In the genomic region with DNA sequence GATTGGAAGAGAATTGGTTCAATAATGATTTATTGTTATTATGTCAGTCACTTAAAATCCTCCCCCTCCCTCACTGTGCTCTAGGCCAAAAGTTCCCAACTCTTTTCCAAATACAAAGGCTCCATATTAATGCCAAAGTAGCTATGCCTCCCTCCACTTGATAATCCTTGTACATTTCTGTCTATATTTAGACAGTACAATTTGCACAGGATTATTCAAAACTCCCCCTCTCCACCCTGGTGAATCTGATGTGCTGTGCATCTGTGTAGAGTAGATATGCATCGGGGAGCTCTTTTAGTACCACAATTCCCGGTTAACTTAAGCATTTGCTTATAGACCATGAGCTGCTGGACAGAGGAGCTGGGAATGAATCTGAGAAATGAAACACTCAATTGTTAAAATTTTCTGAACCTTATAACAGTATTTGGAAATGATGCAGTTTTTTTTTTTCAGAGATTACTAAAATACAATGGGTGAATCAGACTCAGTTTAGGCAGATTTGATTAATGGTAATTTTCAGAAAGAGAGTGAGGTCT, we compare ENCODE assay signal across 18 cellular contexts. TPM values are rescaled to one million over a fixed set of nuclear protein-coding genes. Genes with fewer than 3 reads are reported as not detected.
DNase-seq lines count a peak whose midpoint lies in the region; ATAC-seq and TF ChIP-seq lines count a peak whose summit lies in the region.
"Had no signal": no experiment of that assay in that cellular context is flagged by ENCODE, and none has a peak within 500 bp of the region (broad histone marks: within the 10 kb centered on the region; RNA-seq: fewer than 3 reads in every experiment).

No MANE protein-coding gene starts in this region.

- intact Hi-C loops in A673 (cut with micrococcal nuclease; ENCODE audit: unreplicated experiment), result no loop called here

- H3K27ac Mint-ChIP-seq in brain, result peak overlapping the region in 3 of 5 experiments; percentile 5 to 55 (median 38)
- peak overlapping the region; percentile 97 for H3K27ac Mint-ChIP-seq in mesothelial cell of epicardium

- TF ChIP-seq CTCF in A673 (conservative IDR thresholded peaks at IDR 0.05; ENCODE audit: low read depth, low read length) (no peak), HEK293 (tag by site-specific recombination; IDR thresholded peaks at IDR 0.05) (no peak), brain (conservative IDR thresholded peaks at IDR 0.05) (no peak), mesothelial cell of epicardium (IDR thresholded peaks at IDR 0.05; ENCODE audit: unreplicated experiment) (no peak)

- H3K27ac ChIP-seq in A673 (ENCODE audit: low read depth, low read length, poor library complexity, severe bottlenecking) (peak overlapping the region; percentile 44), HEK293 (ENCODE audit: extremely low read depth, low read depth, low read length) (no peak overlapping the region)
- H3K27ac ChIP-seq: C4-2B had no signal

- CTCF ChIA-PET in A673 (lab: Charles Lee), result no interaction called here
- CTCF ChIA-PET in HEK293 (lab: Yijun Ruan, JAX), result interaction anchor here (0.6 kb wide), 1 partner anchor 919 kb away, joined by 5 read pairs; no protein-coding TSS in a partner anchor

- peaks cover 0 to 6% (median 0%) of the 10 kb centered on the region in 5 experiments for H3K9me3 Mint-ChIP-seq in brain
- peaks cover 5% of the 10 kb centered on the region for H3K9me3 Mint-ChIP-seq in mesothelial cell of epicardium

- no peak for DNase-seq in A673 (ENCODE audit: low spot score)
- DNase-seq in mesothelial cell of epicardium (ENCODE audit: low spot score in 2 of 2, unreplicated experiment in 2 of 2), result no peak
- DNase-seq in NCI-H1930 (lab: John Stamatoyannopoulos, UW), result no peak
- no peak for DNase-seq in iPS-NIHi7 (ENCODE audit: extremely low spot score)
- DNase-seq: ACHN, AML-193, DMS79, KBM-7, NCI-H1105 treated with DMSO at 0.1 percent for 48 hours, NCI-H510A, NCI-H748 treated with DMSO at 0.1 percent for 48 hours, RPMI8226 had no signal

- POLR2A ChIA-PET in A673 (lab: Charles Lee; ENCODE audit: low non-redundant PET), result interaction anchor here (0.5 kb wide), 2 partner anchors 140 to 306 kb away, joined by 4 to 6 read pairs; no protein-coding TSS in a partner anchor
- POLR2A ChIA-PET in HEK293 (lab: Yijun Ruan, JAX), result no interaction called here

- ATAC-seq in HG03439 (IDR thresholded peaks at IDR 0.05; ENCODE audit: unreplicated experiment), result no peak
- no peak for ATAC-seq in GM21390 (IDR thresholded peaks at IDR 0.05; ENCODE audit: unreplicated experiment)

- peaks cover 39% of the 10 kb centered on the region for H3K4me1 Mint-ChIP-seq in brain
- peaks cover 18% of the 10 kb centered on the region for H3K4me1 Mint-ChIP-seq in mesothelial cell of epicardium

- no TSS peak for BruUV-seq in A673 (replicated peaks; lab: Mats Ljungman, UMichigan)

- H3K4me3 ChIP-seq in A673 (ENCODE audit: low read depth, low read length, poor library complexity, severe bottlenecking) (no peak overlapping the region), HEK293 (ENCODE audit: low read depth, low read length) (no peak overlapping the region)

- H3K4me1 ChIP-seq in A673 (ENCODE audit: insufficient read depth, low read length, poor library complexity, severe bottlenecking) (peaks cover 34% of the 10 kb centered on the region), HEK293 (ENCODE audit: control insufficient read depth, insufficient read depth, low read length) (peaks cover 14% of the 10 kb centered on the region)

- H3K4me3 Mint-ChIP-seq in brain (no peak overlapping the region), mesothelial cell of epicardium (no peak overlapping the region)

- H3K9me3 ChIP-seq in A673 (ENCODE audit: low read depth, low read length, poor library complexity, severe bottlenecking) (no peaks in the 10 kb centered on the region), HEK293 (ENCODE audit: control insufficient read depth, insufficient read depth, low read depth, low read length) (no peaks in the 10 kb centered on the region)

- H3K27me3 Mint-ChIP-seq in brain (peaks cover 43% of the 10 kb centered on the region), mesothelial cell of epicardium (ENCODE audit: low read depth) (peaks cover 2% of the 10 kb centered on the region)

- no peaks in the 10 kb centered on the region for H3K27me3 ChIP-seq in A673 (replicated peaks; ENCODE audit: insufficient read depth, low read depth, low read length, poor library complexity)

- no peaks in the 10 kb centered on the region for H3K36me3 Mint-ChIP-seq in brain
- no peaks in the 10 kb centered on the region for H3K36me3 Mint-ChIP-seq in mesothelial cell of epicardium

- no peaks in the 10 kb centered on the region for H3K36me3 ChIP-seq in A673 (ENCODE audit: insufficient read depth, low read length, poor library complexity, severe bottlenecking)
- no peaks in the 10 kb centered on the region for H3K36me3 ChIP-seq in HEK293 (ENCODE audit: control insufficient read depth in 2 of 2, insufficient read depth in 1 of 2, low read length in 2 of 2)

TF ChIP-seq in HEK293, 187 proteins besides CTCF, POLR2A, EP300 and RAD21:
- TF ChIP-seq, protein P1, sequence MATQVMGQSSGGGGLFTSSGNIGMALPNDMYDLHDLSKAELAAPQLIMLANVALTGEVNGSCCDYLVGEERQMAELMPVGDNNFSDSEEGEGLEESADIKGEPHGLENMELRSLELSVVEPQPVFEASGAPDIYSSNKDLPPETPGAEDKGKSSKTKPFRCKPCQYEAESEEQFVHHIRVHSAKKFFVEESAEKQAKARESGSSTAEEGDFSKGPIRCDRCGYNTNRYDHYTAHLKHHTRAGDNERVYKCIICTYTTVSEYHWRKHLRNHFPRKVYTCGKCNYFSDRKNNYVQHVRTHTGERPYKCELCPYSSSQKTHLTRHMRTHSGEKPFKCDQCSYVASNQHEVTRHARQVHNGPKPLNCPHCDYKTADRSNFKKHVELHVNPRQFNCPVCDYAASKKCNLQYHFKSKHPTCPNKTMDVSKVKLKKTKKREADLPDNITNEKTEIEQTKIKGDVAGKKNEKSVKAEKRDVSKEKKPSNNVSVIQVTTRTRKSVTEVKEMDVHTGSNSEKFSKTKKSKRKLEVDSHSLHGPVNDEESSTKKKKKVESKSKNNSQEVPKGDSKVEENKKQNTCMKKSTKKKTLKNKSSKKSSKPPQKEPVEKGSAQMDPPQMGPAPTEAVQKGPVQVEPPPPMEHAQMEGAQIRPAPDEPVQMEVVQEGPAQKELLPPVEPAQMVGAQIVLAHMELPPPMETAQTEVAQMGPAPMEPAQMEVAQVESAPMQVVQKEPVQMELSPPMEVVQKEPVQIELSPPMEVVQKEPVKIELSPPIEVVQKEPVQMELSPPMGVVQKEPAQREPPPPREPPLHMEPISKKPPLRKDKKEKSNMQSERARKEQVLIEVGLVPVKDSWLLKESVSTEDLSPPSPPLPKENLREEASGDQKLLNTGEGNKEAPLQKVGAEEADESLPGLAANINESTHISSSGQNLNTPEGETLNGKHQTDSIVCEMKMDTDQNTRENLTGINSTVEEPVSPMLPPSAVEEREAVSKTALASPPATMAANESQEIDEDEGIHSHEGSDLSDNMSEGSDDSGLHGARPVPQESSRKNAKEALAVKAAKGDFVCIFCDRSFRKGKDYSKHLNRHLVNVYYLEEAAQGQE (tag by site-specific recombination; IDR thresholded peaks at IDR 0.05), result peak; percentile 50; the same call in 1 of the 2 replicates
- TF ChIP-seq SP3 (tag by site-specific recombination; IDR thresholded peaks at IDR 0.05) (no peak), ZNF121 (tag by site-specific recombination; IDR thresholded peaks at IDR 0.05) (no peak), ZNF140 (tag by site-specific recombination; IDR thresholded peaks at IDR 0.05) (no peak)

RNA-seq across cellular contexts. Expression of a gene that starts 27.6 kb away (rescaled TPM):
- total RNA-seq in A673 (2021) (not detected in 2 replicates), mesothelial cell of epicardium (not detected in 3 replicates)
- not detected for polyA plus RNA-seq in brain (ENCODE audit: insufficient read depth, low read depth, low replicate concordance)
- total RNA-seq: SK-MEL-5 had no signal
